1 cellular context compared by ENCODE assay signal in genomic region chr11:131371791-131372104, GRCh38.
TF ChIP-seq lines count a peak whose summit lies in the region.

No MANE protein-coding gene starts in this region.

TF ChIP-seq in SK-N-SH, 30 proteins besides CTCF, POLR2A, EP300 and RAD21:
- no peak for TF ChIP-seq ZBTB33 (IDR thresholded peaks at IDR 0.05; ENCODE audit: borderline replicate concordance, low read depth)
- no peak for TF ChIP-seq YY1 (IDR thresholded peaks at IDR 0.05; ENCODE audit: low read depth)
- no peak for TF ChIP-seq SMC3 (IDR thresholded peaks at IDR 0.05; ENCODE audit: low read depth, low read length)
- no peak for TF ChIP-seq NFIC (IDR thresholded peaks at IDR 0.05; ENCODE audit: borderline replicate concordance)
- no peak for TF ChIP-seq GABPA (IDR thresholded peaks at IDR 0.05; ENCODE audit: low read depth)
- no peak for TF ChIP-seq IRF3 (IDR thresholded peaks at IDR 0.05; ENCODE audit: low read depth, low read length)
- no peak for TF ChIP-seq GATA2 (CRISPR knock-in tag; IDR thresholded peaks at IDR 0.05)
- no peak for TF ChIP-seq TCF12 (IDR thresholded peaks at IDR 0.05)
- no peak for TF ChIP-seq TEAD4 (IDR thresholded peaks at IDR 0.05; ENCODE audit: borderline replicate concordance, insufficient read depth)
- no peak for TF ChIP-seq FOSL2 (IDR thresholded peaks at IDR 0.05; ENCODE audit: borderline replicate concordance, low read depth)
- no peak for TF ChIP-seq MAX (IDR thresholded peaks at IDR 0.05; ENCODE audit: low read depth)
- no peak for TF ChIP-seq PBX3 (IDR thresholded peaks at IDR 0.05)
- no peak for TF ChIP-seq FOXM1 (IDR thresholded peaks at IDR 0.05; ENCODE audit: low read depth)
- no peak for TF ChIP-seq ELF1 (IDR thresholded peaks at IDR 0.05)
